Comparison of ENCODE assay signal across 15 cellular contexts in the genomic region with DNA sequence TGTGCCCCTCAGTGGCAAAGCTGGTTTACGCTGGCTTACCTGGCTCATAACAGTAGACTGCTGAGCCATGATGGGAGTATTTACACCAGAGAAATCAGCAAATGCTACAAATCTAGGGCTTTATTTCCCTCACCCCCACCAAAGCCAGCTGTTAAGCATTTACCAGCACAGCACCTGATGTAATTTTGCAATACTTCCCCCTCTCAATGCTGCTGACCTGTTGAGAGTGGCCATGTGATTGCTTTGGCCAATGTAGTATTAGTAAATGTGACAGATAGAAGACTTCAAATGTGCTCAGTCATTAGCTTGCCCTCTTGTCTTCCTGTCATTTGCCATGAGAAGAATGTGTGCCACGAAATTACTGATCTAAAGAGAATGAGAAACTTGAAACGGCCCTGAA. TPM values are rescaled to one million over a fixed set of nuclear protein-coding genes. Genes with fewer than 3 reads are reported as not detected.
A peak's percentile ranks its signal among the peaks of the same experiment; 100 is the strongest.
DNase-seq lines count a peak whose midpoint lies in the region; ATAC-seq and TF ChIP-seq lines count a peak whose summit lies in the region.
"Had no signal": no experiment of that assay in that cellular context is flagged by ENCODE, and none has a peak within 500 bp of the region (broad histone marks: within the 10 kb centered on the region; RNA-seq: fewer than 3 reads in every experiment).

No MANE protein-coding gene starts in this region.

- H3K4me3 Mint-ChIP-seq in immature natural killer cell = peak overlapping the region in 3 of 5 donors; percentile 3 to 28 (median 5)
- H3K4me3 Mint-ChIP-seq: dendritic cell treated with granulocyte-macrophage colony-stimulating factor and Interleukin-4, amounts not matched to agents 40 ng/mL and 50 ng/mL, for 4 days; mesothelial cell of epicardium had no signal

- 23 to 73% (median 41%) methylated on average over 3 of the region's 3 CpGs for WGBS in psoas muscle, 3 donors
- 66 to 72% (median 66%) methylated on average over 3 of the region's 3 CpGs for WGBS in ovary, 3 donors

- H3K27ac Mint-ChIP-seq in immature natural killer cell = peak overlapping the region; percentile 51 to 82 (median 67)
- H3K27ac Mint-ChIP-seq: dendritic cell treated with granulocyte-macrophage colony-stimulating factor and Interleukin-4, amounts not matched to agents 40 ng/mL and 50 ng/mL, for 4 days; mesothelial cell of epicardium had no signal

- peaks cover 3% of the 10 kb centered on the region for H3K9me3 ChIP-seq in psoas muscle
- no peaks in the 10 kb centered on the region for H3K9me3 ChIP-seq in ovary

- H3K27ac ChIP-seq in psoas muscle = peak overlapping the region; percentile 73
- H3K27ac ChIP-seq in ovary = no peak overlapping the region

- H3K27me3 ChIP-seq in psoas muscle (ENCODE audit: insufficient read depth in 3 of 3, low read length in 2 of 3) = no peaks in the 10 kb centered on the region
- no peaks in the 10 kb centered on the region for H3K27me3 ChIP-seq in ovary

- peaks cover 3 to 14% (median 12%) of the 10 kb centered on the region in 3 donors for H3K36me3 Mint-ChIP-seq in immature natural killer cell

- H3K4me1 ChIP-seq in psoas muscle (peaks cover 44% of the 10 kb centered on the region), ovary (ENCODE audit: insufficient read depth) (peaks cover 7% of the 10 kb centered on the region)

- no peak for TF ChIP-seq EP300 in ovary (IDR thresholded peaks at IDR 0.05)

- peaks cover 78 to 95% of the 10 kb centered on the region in 2 donors for H3K4me1 Mint-ChIP-seq in immature natural killer cell

- intact Hi-C loops in psoas muscle (cut with DNase I) = loop anchor here in 1 of 2 donors (10.0 kb wide), 1 partner anchor 46 kb away; a partner anchor contains a TSS
- intact Hi-C loops in ovary (cut with DNase I) = no loop called here

- peak; percentile 75 for DNase-seq in DMS53 (lab: John Stamatoyannopoulos, UW)
- peak; percentile 32 for DNase-seq in OCI-M1 (lab: John Stamatoyannopoulos, UW)
- DNase-seq in immature natural killer cell = no peak
- no peak for DNase-seq in psoas muscle
- no peak for DNase-seq in islet precursor cell
- DNase-seq in ovary = no peak
- no peak for DNase-seq in NCI-H1694 treated with DMSO at 0.1 percent for 48 hours (lab: John Stamatoyannopoulos, UW)
- DNase-seq in NCI-H1417 (lab: John Stamatoyannopoulos, UW) = no peak
- DNase-seq: EL; NCI-H2171 treated with DMSO at 0.1 percent for 48 hours; stimulated activated CD4-positive, alpha-beta T cell treated with anti-CD3 and anti-CD28 coated beads, Interleukin-1b, Interleukin-23, amount 100 ng/mL, for 48 hours; stimulated activated CD8-positive, alpha-beta memory T cell treated with anti-CD3 and anti-CD28 coated beads, Interleukin-4, amount 100 ng/mL, for 48 hours; trophoblast cell had no signal

- TF ChIP-seq POLR2A in ovary (IDR thresholded peaks at IDR 0.05) = no peak

- H3K36me3 ChIP-seq in psoas muscle (ENCODE audit: insufficient read depth in 1 of 2, low read depth in 1 of 2) (no peaks in the 10 kb centered on the region), ovary (no peaks in the 10 kb centered on the region)

- peaks cover 2 to 8% (median 2%) of the 10 kb centered on the region in 3 donors for H3K27me3 Mint-ChIP-seq in immature natural killer cell (ENCODE audit: low read depth in 3 of 3)
- H3K27me3 Mint-ChIP-seq: dendritic cell treated with granulocyte-macrophage colony-stimulating factor and Interleukin-4, amounts not matched to agents 40 ng/mL and 50 ng/mL, for 4 days had no signal

- peak; percentile 69 to 88 (median 80) for ATAC-seq in psoas muscle

- no peak overlapping the region for H3K4me3 ChIP-seq in psoas muscle
- H3K4me3 ChIP-seq in ovary = no peak overlapping the region

- TF ChIP-seq CTCF in psoas muscle (IDR thresholded peaks at IDR 0.05) (no peak), ovary (IDR thresholded peaks at IDR 0.05) (no peak)

- H3K9me3 Mint-ChIP-seq in immature natural killer cell = no peaks in the 10 kb centered on the region

RNA-seq across cellular contexts. Expression of a gene that starts 46.6 kb away (rescaled TPM):
- polyA plus RNA-seq in immature natural killer cell (100 to 1,000 TPM in 1 of 3 donors, 10 to 100 TPM in 2; 65.1 to 115 (median 91.4) TPM), psoas muscle (10 to 100 TPM in 2 of 3 donors, 1 to 10 TPM in 1; 7.9 to 10.2 (median 10.0) TPM), ovary (10 to 100 TPM; 32.7 to 39.6 TPM)
- total RNA-seq in psoas muscle (10 to 100 TPM; 12.5 to 21.5 (median 16.4) TPM), ovary (10 to 100 TPM; 31.9 to 39.9 (median 38.7) TPM)

Comparison
In these comparisons a context has a peak if more than half of its experiments do, and no peak if none do; other contexts are left out.
1. DNase-seq: peak in DMS53 (single experiment) and OCI-M1 (single experiment); none in immature natural killer cell (0 of 3), psoas muscle (0 of 2), islet precursor cell (single experiment), ovary (0 of 5), NCI-H1694 treated with DMSO at 0.1 percent for 48 hours (single experiment) and NCI-H1417 (0 of 3).